Comparison of ENCODE assay signal across 21 cellular contexts in genomic region chr13:91745962-91746361, GRCh38.
"Had no signal": no experiment of that assay in that cellular context is flagged by ENCODE, and none has a peak within 500 bp of the region (broad histone marks: within the 10 kb centered on the region; RNA-seq: fewer than 3 reads in every experiment).

No MANE protein-coding gene starts in this region.

- ATAC-seq: activated T-cell treated with anti-CD3 and anti-CD28 coated beads, Interleukin-2, amount 50 U/mL, for 72 hours; left lung; psoas muscle; sciatic nerve; stimulated activated memory B cell treated with anti-CD40 and anti-IgM and Interleukin-4, amounts not matched to agents 10 μg/mL and 1 μg/mL and 100 μg/mL, for 72 hours had no signal

- H3K9me3 ChIP-seq: left lung, psoas muscle, thoracic aorta had no signal

- H3K36me3 Mint-ChIP-seq: stimulated activated memory B cell treated with anti-CD40 and anti-IgM and Interleukin-4, amounts not matched to agents 10 μg/mL and 1 μg/mL and 100 μg/mL, for 72 hours had no signal

- H3K4me1 ChIP-seq: left lung, psoas muscle had no signal

- H3K4me3 Mint-ChIP-seq: activated T-cell treated with anti-CD3 and anti-CD28 coated beads, Interleukin-2, amount 50 U/mL, for 72 hours; stimulated activated memory B cell treated with anti-CD40 and anti-IgM and Interleukin-4, amounts not matched to agents 10 μg/mL and 1 μg/mL and 100 μg/mL, for 72 hours had no signal

- DNase-seq: activated CD4-positive, alpha-beta T cell treated with anti-CD3 and anti-CD28 coated beads for 1 hour; activated effector memory CD4-positive, alpha-beta T cell treated with anti-CD3 and anti-CD28 coated beads, Interleukin-2, amount 50 U/mL, for 16 hours; activated naive CD4-positive, alpha-beta T cell treated with anti-CD3 and anti-CD28 coated beads, Interleukin-2, amount 50 U/mL, for 16 hours; activated T-cell treated with anti-CD3 and anti-CD28 coated beads, Interleukin-2, amount 50 U/mL, for 72 hours; aorta; brain microvascular endothelial cell; erythroblast; foreskin melanocyte; kidney; left lung; mammary epithelial cell; midbrain; psoas muscle; stimulated activated CD4-positive, alpha-beta T cell treated with anti-CD3 and anti-CD28 coated beads, Interleukin-4, amount 100 ng/mL, for 24 hours; T-helper 2 cell had no signal

- H3K27me3 Mint-ChIP-seq: stimulated activated memory B cell treated with anti-CD40 and anti-IgM and Interleukin-4, amounts not matched to agents 10 μg/mL and 1 μg/mL and 100 μg/mL, for 72 hours had no signal

- H3K4me1 Mint-ChIP-seq: stimulated activated memory B cell treated with anti-CD40 and anti-IgM and Interleukin-4, amounts not matched to agents 10 μg/mL and 1 μg/mL and 100 μg/mL, for 72 hours had no signal

- H3K27me3 ChIP-seq: brain microvascular endothelial cell, left lung had no signal

- H3K27ac ChIP-seq: brain microvascular endothelial cell, coronary artery, left lung, psoas muscle, thoracic aorta, VCaP had no signal

- H3K27ac Mint-ChIP-seq: activated T-cell treated with anti-CD3 and anti-CD28 coated beads, Interleukin-2, amount 50 U/mL, for 72 hours; stimulated activated memory B cell treated with anti-CD40 and anti-IgM and Interleukin-4, amounts not matched to agents 10 μg/mL and 1 μg/mL and 100 μg/mL, for 72 hours had no signal

- H3K36me3 ChIP-seq: brain microvascular endothelial cell, left lung, thoracic aorta had no signal

- H3K4me3 ChIP-seq: coronary artery, left lung, psoas muscle, smooth muscle cell, thoracic aorta had no signal
